In the genomic region with DNA sequence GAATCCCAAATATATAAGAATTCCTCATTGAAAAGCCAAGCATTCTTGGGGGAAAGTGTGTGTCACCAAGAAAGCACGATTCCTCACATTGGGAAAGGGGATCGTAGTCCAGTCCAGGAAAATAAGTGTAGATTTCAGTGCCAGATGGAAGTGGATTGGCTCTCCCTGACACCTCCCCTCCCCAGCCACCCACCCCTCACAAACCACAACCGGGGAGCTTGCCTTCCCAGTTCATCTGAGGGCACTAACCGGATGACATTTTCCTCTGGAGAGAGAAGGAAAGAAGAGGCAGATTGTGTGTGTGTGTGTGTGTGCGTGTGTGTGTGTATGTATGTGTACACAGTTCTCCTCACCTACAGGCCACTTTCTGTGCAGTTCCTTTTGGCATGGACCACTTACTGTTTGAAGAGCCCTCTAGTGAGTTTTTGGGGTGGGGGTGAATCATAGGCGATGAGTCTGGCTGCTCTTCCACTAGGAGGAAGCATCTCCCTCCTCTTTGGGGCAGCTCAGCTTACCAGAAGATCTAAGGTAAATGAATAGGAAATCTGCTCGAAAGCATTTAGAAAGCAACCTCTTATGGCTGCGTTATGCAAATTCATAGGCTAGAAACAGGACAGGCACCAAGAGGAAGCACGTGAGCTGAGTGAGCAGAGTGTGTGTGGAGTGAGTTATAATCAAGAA, we compare ENCODE assay signal across 8 cellular contexts. TPM values are rescaled to one million over a fixed set of nuclear protein-coding genes. Genes with fewer than 3 reads are reported as not detected.
DNase-seq lines count a peak whose midpoint lies in the region; ATAC-seq and TF ChIP-seq lines count a peak whose summit lies in the region.

No MANE protein-coding gene starts in this region.

- no peaks in the 10 kb centered on the region for H3K36me3 ChIP-seq in BLaER1 treated with 17β-estradiol and CSF1 and Interleukin-3, amounts not matched to agents 10 nM and 100 nM
- no peaks in the 10 kb centered on the region for H3K36me3 ChIP-seq in suprapubic skin

- no peaks in the 10 kb centered on the region for H3K4me1 Mint-ChIP-seq in activated CD8-positive, alpha-beta memory T cell treated with anti-CD3 and anti-CD28 coated beads, Interleukin-2, amount 10 ng/mL, durations not matched to agents 7 days and 5 days

- no peaks in the 10 kb centered on the region for H3K27me3 Mint-ChIP-seq in activated CD8-positive, alpha-beta memory T cell treated with anti-CD3 and anti-CD28 coated beads, Interleukin-2, amount 10 ng/mL, durations not matched to agents 7 days and 5 days

- H3K4me3 ChIP-seq in BLaER1 treated with 17β-estradiol and CSF1 and Interleukin-3, amounts not matched to agents 10 nM and 100 nM = no peak overlapping the region
- H3K4me3 ChIP-seq in suprapubic skin = no peak overlapping the region

- no peaks in the 10 kb centered on the region for H3K27me3 ChIP-seq in BLaER1 treated with 17β-estradiol and CSF1 and Interleukin-3, amounts not matched to agents 10 nM and 100 nM
- no peaks in the 10 kb centered on the region for H3K27me3 ChIP-seq in suprapubic skin

- peak overlapping the region; percentile 7 to 72 (median 45); a peak in 19 of 22 replicates for H3K4me2 ChIP-seq in BLaER1 treated with 17β-estradiol and CSF1 and Interleukin-3, amounts not matched to agents 10 nM and 100 nM

- no peak overlapping the region for H3K27ac Mint-ChIP-seq in activated CD8-positive, alpha-beta memory T cell treated with anti-CD3 and anti-CD28 coated beads, Interleukin-2, amount 10 ng/mL, durations not matched to agents 7 days and 5 days

- DNase-seq in M059J (ENCODE audit: low read depth) (peak; percentile 38), foreskin melanocyte (peak; percentile 81), suprapubic skin (ENCODE audit: low spot score in 2 of 2) (no peak), SIG-M5 treated with dmso at 0.1 percent for 504 hours (lab: John Stamatoyannopoulos, UW; ENCODE audit: unreplicated experiment) (no peak)
- no peak for DNase-seq in activated naive CD4-positive, alpha-beta T cell treated with anti-CD3 and anti-CD28 coated beads, Interleukin-2, amount 50 U/mL, for 16 hours
- DNase-seq in activated CD8-positive, alpha-beta memory T cell treated with anti-CD3 and anti-CD28 coated beads, Interleukin-2, amount 10 ng/mL, durations not matched to agents 7 days and 5 days = no peak

- no peaks in the 10 kb centered on the region for H3K9me3 Mint-ChIP-seq in activated CD8-positive, alpha-beta memory T cell treated with anti-CD3 and anti-CD28 coated beads, Interleukin-2, amount 10 ng/mL, durations not matched to agents 7 days and 5 days (ENCODE audit: low read depth)

- no peak overlapping the region for H3K27ac ChIP-seq in BLaER1 treated with 17β-estradiol and CSF1 and Interleukin-3, amounts not matched to agents 10 nM and 100 nM
- peak overlapping the region; percentile 66 for H3K27ac ChIP-seq in suprapubic skin

- WGBS in suprapubic skin = 27% methylated on average over 9 of the region's 9 CpGs

- H3K9me3 ChIP-seq in BLaER1 treated with 17β-estradiol and CSF1 and Interleukin-3, amounts not matched to agents 10 nM and 100 nM (replicated peaks in 1 of 11) = no peaks in the 10 kb centered on the region
- H3K9me3 ChIP-seq in suprapubic skin = no peaks in the 10 kb centered on the region

- ATAC-seq in GM21390 (IDR thresholded peaks at IDR 0.05; ENCODE audit: unreplicated experiment) = peak; percentile 83
- no peak for ATAC-seq in activated CD8-positive, alpha-beta memory T cell treated with anti-CD3 and anti-CD28 coated beads, Interleukin-2, amount 10 ng/mL, durations not matched to agents 7 days and 5 days

- TF ChIP-seq POLR2A in suprapubic skin (IDR thresholded peaks at IDR 0.05) = no peak

- TF ChIP-seq CTCF in suprapubic skin (IDR thresholded peaks at IDR 0.05) = no peak

- H3K4me3 Mint-ChIP-seq in activated CD8-positive, alpha-beta memory T cell treated with anti-CD3 and anti-CD28 coated beads, Interleukin-2, amount 10 ng/mL, durations not matched to agents 7 days and 5 days = no peak overlapping the region

- CTCF ChIA-PET in activated CD8-positive, alpha-beta memory T cell treated with anti-CD3 and anti-CD28 coated beads, Interleukin-2, amount 10 ng/mL, durations not matched to agents 7 days and 5 days (lab: Charles Lee) = no interaction called here

- no peaks in the 10 kb centered on the region for H3K36me3 Mint-ChIP-seq in activated CD8-positive, alpha-beta memory T cell treated with anti-CD3 and anti-CD28 coated beads, Interleukin-2, amount 10 ng/mL, durations not matched to agents 7 days and 5 days

- H4K20me1 ChIP-seq in BLaER1 treated with 17β-estradiol and CSF1 and Interleukin-3, amounts not matched to agents 10 nM and 100 nM = no peaks in the 10 kb centered on the region

- no peak overlapping the region for H3K9ac ChIP-seq in BLaER1 treated with 17β-estradiol and CSF1 and Interleukin-3, amounts not matched to agents 10 nM and 100 nM

- TF ChIP-seq EP300 in suprapubic skin (IDR thresholded peaks at IDR 0.05) = no peak

- peaks cover 9 to 42% (median 20%) of the 10 kb centered on the region in 10 experiments; a peak in 19 of 20 replicates for H3K4me1 ChIP-seq in BLaER1 treated with 17β-estradiol and CSF1 and Interleukin-3, amounts not matched to agents 10 nM and 100 nM
- H3K4me1 ChIP-seq in suprapubic skin = peaks cover 44% of the 10 kb centered on the region

RNA-seq across cellular contexts. Expression of gene DAAM2, which starts 20.8 kb away (rescaled TPM):
- total RNA-seq in M059J (2014; rRNA removed; shearing (Covaris generic)) = 0.39 and 1.3 TPM in 2 replicates
- 10 to 100 TPM in 2 of 4 donors, 1 to 10 TPM in 2; 4.7 to 17.6 (median 9.9) TPM for total RNA-seq in suprapubic skin
- not detected for total RNA-seq in activated CD8-positive, alpha-beta memory T cell treated with anti-CD3 and anti-CD28 coated beads, Interleukin-2, amount 10 ng/mL, durations not matched to agents 7 days and 5 days

Comparison
In these comparisons a context has a peak if more than half of its experiments do, and no peak if none do; other contexts are left out.
1. DNase-seq: peak in M059J (single experiment) and foreskin melanocyte (single experiment); none in suprapubic skin (0 of 2), SIG-M5 treated with dmso at 0.1 percent for 504 hours (single experiment), activated naive CD4-positive, alpha-beta T cell treated with anti-CD3 and anti-CD28 coated beads, Interleukin-2, amount 50 U/mL, for 16 hours (single experiment) and activated CD8-positive, alpha-beta memory T cell treated with anti-CD3 and anti-CD28 coated beads, Interleukin-2, amount 10 ng/mL, durations not matched to agents 7 days and 5 days (single experiment).